8 cellular contexts compared by ENCODE assay signal in genomic region chr19:35545001-35545854, GRCh38. TPM values are rescaled to one million over a fixed set of nuclear protein-coding genes. Genes with fewer than 3 reads are reported as not detected.
DNase-seq lines count a peak whose midpoint lies in the region; ATAC-seq and TF ChIP-seq lines count a peak whose summit lies in the region.

TSS of gene TMEM147 (plus strand) at chr19:35545626. CDS start at chr19:35545740, 114 bp downstream.

- H3K4me1 ChIP-seq in adipocyte (ENCODE audit: control insufficient read depth, insufficient read depth, low read length) (peaks cover 19% of the 10 kb centered on the region), transverse colon (peaks cover 14 to 21% (median 17%) of the 10 kb centered on the region in 4 donors)

- peak; percentile 52 for TF ChIP-seq POLR2A in transverse colon (IDR thresholded peaks at IDR 0.05)

- H3K4me3 ChIP-seq in GM06990 (replicated peaks; ENCODE audit: low read depth, low read length) (peak within 1 kb of the TSS; percentile 78), adipocyte (ENCODE audit: low read length) (peak within 1 kb of the TSS; percentile 97), transverse colon (peak within 1 kb of the TSS; percentile 75 to 87 (median 81))

- peak within 1 kb of the TSS; percentile 98 for H3K9ac ChIP-seq in adipocyte (ENCODE audit: low read length)

- no peak for TF ChIP-seq EP300 in transverse colon (IDR thresholded peaks at IDR 0.05; ENCODE audit: low read depth)

- DNase-seq in GM06990 (ENCODE audit: extremely low read depth, insufficient read length) (peak; percentile 91), NCI-H1105 treated with DMSO at 0.1 percent for 48 hours (lab: John Stamatoyannopoulos, UW) (peak; percentile 83), T follicular helper cell (ENCODE audit: low read depth) (peak; percentile 47), adipocyte (ENCODE audit: low read depth) (peak; percentile 96), cardiac septum (ENCODE audit: low spot score) (peak; percentile 95), posterior cingulate gyrus (peak; percentile 87 to 99 (median 92)), transverse colon (peak; percentile 95)

- WGBS in transverse colon (ENCODE audit: low coverage in 1 of 2), 2 donors, result 0% methylated on average over 55 of the region's 85 CpGs; no CpG with 5 or more reads in 1 of the 2 donors

- H3K9me3 ChIP-seq in adipocyte (ENCODE audit: control insufficient read depth, low read length), result no peaks in the 10 kb centered on the region
- no peaks in the 10 kb centered on the region for H3K9me3 ChIP-seq in transverse colon

- H3K36me3 ChIP-seq in GM06990 (ENCODE audit: control insufficient read depth, insufficient read depth, low read length) (peaks cover 7% of the 10 kb centered on the region), adipocyte (ENCODE audit: control insufficient read depth, insufficient read depth, low read length, severe bottlenecking) (peaks cover 8% of the 10 kb centered on the region), transverse colon (no peaks in the 10 kb centered on the region)

- in situ Hi-C loops in transverse colon (cut with MboI; ENCODE audit: low pct_ligation_motif_present in 1 of 4, low pct_unique_long_range_greater_than_20kb in 1 of 4, low sequenced_read_pairs in 3 of 4), result no loop called here

- H3K27me3 ChIP-seq in GM06990 (replicated peaks; ENCODE audit: control insufficient read depth, insufficient read depth, low read length), result no peaks in the 10 kb centered on the region
- H3K27me3 ChIP-seq in adipocyte (replicated peaks; ENCODE audit: control insufficient read depth, insufficient read depth, low read length), result no peaks in the 10 kb centered on the region
- no peaks in the 10 kb centered on the region for H3K27me3 ChIP-seq in transverse colon

- no peak for TF ChIP-seq CTCF in GM06990 (IDR thresholded peaks at IDR 0.05; ENCODE audit: insufficient read depth, low read length, poor library complexity, severe bottlenecking)
- no peak for TF ChIP-seq CTCF in transverse colon (IDR thresholded peaks at IDR 0.05)

- ATAC-seq in HG02588 (IDR thresholded peaks at IDR 0.05; ENCODE audit: unreplicated experiment), result peak; percentile 76

- intact Hi-C loops in cardiac septum (cut with DNase I), result loop anchor here (5.0 kb wide), 3 partner anchors 67 to 172 kb away; partner anchors contain the start of genes HAUS5 and KMT2B
- intact Hi-C loops in posterior cingulate gyrus (cut with DNase I), result loop anchor here (1.0 to 5.0 kb wide), 2 partner anchors 82 to 172 kb away; partner anchors contain the start of gene RBM42
- intact Hi-C loops in transverse colon (cut with DNase I; ENCODE audit: low total_unique reads), result loop anchor here (10.0 kb wide), 2 partner anchors 90 to 170 kb away; partner anchors contain the start of gene KMT2B

- peak within 1 kb of the TSS; percentile 75 to 90 (median 83) for H3K27ac ChIP-seq in transverse colon

RNA-seq across cellular contexts. Expression of gene TMEM147, which starts in this region (rescaled TPM):
- total RNA-seq in cardiac septum, result 64.4 TPM
- 10 to 100 TPM; 29.5 to 77.0 (median 54.0) TPM for total RNA-seq in transverse colon

Comparison
In these comparisons a context has a peak if more than half of its experiments do, and no peak if none do; other contexts are left out.
1. Peak in every context shown above with its lines: DNase-seq, ATAC-seq, H3K4me3 ChIP-seq and H3K27ac ChIP-seq.